In the genomic region with DNA sequence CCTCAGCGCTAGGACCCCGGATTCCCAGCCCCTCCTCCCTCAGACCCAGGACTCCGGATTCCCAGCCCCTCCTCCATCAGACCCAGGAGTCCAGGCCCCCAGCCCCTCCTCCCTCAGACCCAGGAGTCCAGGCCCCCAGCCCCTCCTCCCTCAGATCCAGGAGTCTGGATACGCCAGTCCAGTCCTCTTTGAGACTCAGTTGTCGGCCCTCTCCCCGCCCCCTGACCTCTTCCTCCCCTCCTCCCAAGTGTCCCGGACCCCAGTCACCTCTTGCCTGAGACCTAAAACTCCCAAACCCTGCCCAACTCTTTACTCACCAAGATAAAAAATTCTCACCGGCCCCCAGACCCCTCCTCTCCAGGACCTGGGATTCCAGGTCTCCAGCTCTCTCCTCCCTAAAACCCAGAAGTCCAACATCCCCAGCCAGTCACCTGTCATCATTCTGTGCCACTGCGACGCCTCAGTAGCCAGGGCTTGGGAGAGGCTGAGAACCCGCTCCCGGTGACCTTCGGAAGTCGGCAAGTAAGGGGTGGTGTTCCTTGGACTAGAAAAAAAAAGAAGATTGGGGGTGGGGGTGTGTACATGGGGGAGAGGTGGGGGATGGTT, we compare ENCODE assay signal across 9 cellular contexts. TPM values are rescaled to one million over a fixed set of nuclear protein-coding genes. Genes with fewer than 3 reads are reported as not detected.
DNase-seq lines count a peak whose midpoint lies in the region; ATAC-seq and TF ChIP-seq lines count a peak whose summit lies in the region.
"Had no signal": no experiment of that assay in that cellular context is flagged by ENCODE, and none has a peak within 500 bp of the region (broad histone marks: within the 10 kb centered on the region; RNA-seq: fewer than 3 reads in every experiment).

No MANE protein-coding gene starts in this region.

- peaks cover 26% of the 10 kb centered on the region for H3K4me1 Mint-ChIP-seq in central memory CD8-positive, alpha-beta T cell
- H3K4me1 Mint-ChIP-seq in naive B cell, result peaks cover 19 to 29% (median 27%) of the 10 kb centered on the region in 3 donors

- H3K9me3 ChIP-seq in spleen, result no peaks in the 10 kb centered on the region

- TF ChIP-seq POLR2A in spleen (IDR thresholded peaks at IDR 0.05), result no peak

- intact Hi-C loops in spleen (cut with DNase I; ENCODE audit: low total_unique reads) (loop anchor here (5.0 kb wide), 1 partner anchor 50 kb away; no protein-coding TSS in a partner anchor), posterior vena cava (cut with DNase I) (loop anchor here (1.0 to 10.0 kb wide), 4 partner anchors 49 to 193 kb away; a partner anchor contains a TSS)

- peaks cover 4 to 30% (median 21%) of the 10 kb centered on the region in 6 donors for H3K4me1 ChIP-seq in spleen

- H3K9me3 Mint-ChIP-seq in central memory CD8-positive, alpha-beta T cell, result no peaks in the 10 kb centered on the region
- H3K9me3 Mint-ChIP-seq in naive B cell, result no peaks in the 10 kb centered on the region

- peak overlapping the region in 3 of 8 donors; percentile 44 to 68 (median 66) for H3K27ac ChIP-seq in spleen
- H3K27ac ChIP-seq: HL-60 had no signal

- peaks cover 17% of the 10 kb centered on the region for H3K27me3 Mint-ChIP-seq in central memory CD8-positive, alpha-beta T cell
- peaks cover 0 to 6% (median 0%) of the 10 kb centered on the region in 3 donors for H3K27me3 Mint-ChIP-seq in naive B cell

- H3K4me3 ChIP-seq in AG09309 (ENCODE audit: control insufficient read depth, low read depth, low read length) (peak overlapping the region; percentile 61), HFF-Myc (replicated peaks; ENCODE audit: low read depth, low read length) (peak overlapping the region; percentile 33), spleen (peak overlapping the region in 3 of 8 donors; percentile 37 to 68 (median 50))

- TF ChIP-seq CTCF in AG09309 (IDR thresholded peaks at IDR 0.05; ENCODE audit: control insufficient read depth, insufficient read depth, low read depth, low read length, missing control alignments) (no peak), HFF-Myc (IDR thresholded peaks at IDR 0.05; ENCODE audit: low read depth, low read length, missing control alignments) (no peak), spleen (IDR thresholded peaks at IDR 0.05 in 8 of 11, conservative IDR thresholded peaks at IDR 0.05 in 3 of 11) (no peak)

- H3K36me3 Mint-ChIP-seq in central memory CD8-positive, alpha-beta T cell (ENCODE audit: insufficient read depth), result peaks cover 4% of the 10 kb centered on the region
- no peaks in the 10 kb centered on the region for H3K36me3 Mint-ChIP-seq in naive B cell

- 52 to 75% (median 57%) methylated on average over 14 of the region's 14 CpGs for WGBS in spleen, 5 donors

- ATAC-seq in central memory CD8-positive, alpha-beta T cell (replicated peaks; ENCODE audit: extremely low read depth, poor library complexity, severe bottlenecking), result no peak
- no peak for ATAC-seq in naive B cell (ENCODE audit: low read depth in 2 of 2)

- no peak for DNase-seq in AG09309 (ENCODE audit: low read depth)
- no peak for DNase-seq in HFF-Myc (ENCODE audit: extremely low read depth, low read depth)
- no peak for DNase-seq in central memory CD8-positive, alpha-beta T cell (ENCODE audit: low spot score in 2 of 2)
- DNase-seq in naive B cell, result no peak
- DNase-seq in midbrain (lab: John Stamatoyannopoulos, UW), result no peak
- no peak for DNase-seq in spleen
- DNase-seq in posterior vena cava (ENCODE audit: low spot score), result no peak
- DNase-seq in stimulated activated CD4-positive, alpha-beta T cell treated with anti-CD3 and anti-CD28 coated beads, Interleukin-4, amount 100 ng/mL, for 1 hour, result no peak

- peaks cover 0 to 4% (median 0%) of the 10 kb centered on the region in 6 donors for H3K36me3 ChIP-seq in spleen

- peaks cover 0 to 16% (median 0%) of the 10 kb centered on the region in 7 donors for H3K27me3 ChIP-seq in spleen (replicated peaks in 1 of 7)

- peak overlapping the region; percentile 61 for H3K4me3 Mint-ChIP-seq in central memory CD8-positive, alpha-beta T cell
- peak overlapping the region in 5 of 8 donors; percentile 36 to 90 (median 69) for H3K4me3 Mint-ChIP-seq in naive B cell

- peak overlapping the region; percentile 58 for H3K27ac Mint-ChIP-seq in central memory CD8-positive, alpha-beta T cell (ENCODE audit: low read depth)
- peak overlapping the region in 3 of 6 donors; percentile 32 to 93 (median 92) for H3K27ac Mint-ChIP-seq in naive B cell

RNA-seq across cellular contexts. Expression of a gene that starts 1.4 kb away (rescaled TPM):
- polyA plus RNA-seq in naive B cell (ENCODE audit: low read depth in 6 of 6) (1 to 10 TPM in 4 of 6 donors, under 1 TPM in 1, not detected in 1; 1.00 to 3.3 (median 1.4) TPM), spleen (10 to 100 TPM; 10.1 to 16.5 (median 11.2) TPM)
- total RNA-seq in spleen (10 to 100 TPM in 3 of 7 donors, 1 to 10 TPM in 4; 2.4 to 14.7 (median 8.1) TPM), posterior vena cava (1 to 10 TPM; 5.6 to 6.6 TPM)

RNA-seq across cellular contexts. Expression of a gene that starts 26.9 kb away (rescaled TPM):
- polyA plus RNA-seq in naive B cell (ENCODE audit: low read depth in 6 of 6) (10 to 100 TPM; 16.3 to 29.5 (median 22.2) TPM), spleen (10 to 100 TPM; 25.5 to 31.7 (median 29.4) TPM)
- total RNA-seq in spleen (10 to 100 TPM; 15.5 to 25.3 (median 20.4) TPM), posterior vena cava (10 to 100 TPM; 21.7 to 24.9 TPM)

RNA-seq across cellular contexts. Expression of a gene that starts 30.7 kb away (rescaled TPM):
- polyA plus RNA-seq in naive B cell (ENCODE audit: low read depth in 6 of 6) (10 to 100 TPM in 1 of 6 donors, 1 to 10 TPM in 5; 4.4 to 15.3 (median 8.7) TPM), spleen (10 to 100 TPM; 12.2 to 20.6 (median 13.8) TPM)
- total RNA-seq in spleen (10 to 100 TPM in 6 of 7 donors, 1 to 10 TPM in 1; 8.6 to 24.2 (median 16.0) TPM), posterior vena cava (10 to 100 TPM; 91.0 to 91.2 TPM)

RNA-seq across cellular contexts. Expression of a gene that starts 34.5 kb away (rescaled TPM):
- polyA plus RNA-seq in naive B cell (ENCODE audit: low read depth in 6 of 6), result 100 to 1,000 TPM in 5 of 6 donors, 10 to 100 TPM in 1; 98.9 to 436 (median 172) TPM
- 10 to 100 TPM; 30.2 to 74.2 (median 47.6) TPM for total RNA-seq in spleen
- 10 to 100 TPM; 18.5 to 54.5 (median 21.5) TPM for polyA plus RNA-seq in spleen
- total RNA-seq in posterior vena cava, result 100 to 1,000 TPM in 1 of 2 donors, 10 to 100 TPM in 1; 72.8 to 172 TPM
